Comparison of ENCODE assay signal across 1 cellular context in the genomic region with DNA sequence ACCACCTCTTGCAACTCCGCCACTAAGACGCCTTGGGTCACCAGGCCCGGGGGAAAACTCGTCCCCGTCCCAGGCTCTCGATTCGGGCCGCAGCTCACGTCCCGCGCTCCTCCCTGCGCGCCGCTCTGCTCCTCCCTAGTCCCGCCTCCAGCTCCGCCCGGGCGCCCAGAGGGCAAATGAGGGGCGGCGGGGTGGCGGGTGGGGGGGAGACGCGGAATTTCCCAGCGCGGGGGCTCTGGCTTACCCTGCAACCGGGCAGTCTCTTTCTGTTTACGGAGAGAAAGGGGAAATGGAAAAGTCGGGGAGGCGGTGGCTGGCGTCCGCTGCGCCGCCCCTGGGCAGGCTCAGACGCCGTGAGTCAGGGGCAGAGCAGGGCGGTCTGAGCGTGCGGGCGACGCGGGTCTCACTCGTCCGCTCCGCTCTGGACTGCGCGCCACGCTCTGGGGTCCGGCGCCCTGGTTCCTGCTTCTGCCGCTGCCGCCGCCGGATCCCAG.
A peak's percentile ranks its signal among the peaks of the same experiment; 100 is the strongest.
TF ChIP-seq lines count a peak whose summit lies in the region.

A gene (plus strand): TSS at position 406 of the 494 bp plus-strand sequence. CDS start 4,755 bp downstream, outside the sequence.

TF ChIP-seq in HepG2, 621 proteins besides CTCF, POLR2A, EP300 and RAD21 (continued from another document and continues in another):
- TF ChIP-seq, protein P1, sequence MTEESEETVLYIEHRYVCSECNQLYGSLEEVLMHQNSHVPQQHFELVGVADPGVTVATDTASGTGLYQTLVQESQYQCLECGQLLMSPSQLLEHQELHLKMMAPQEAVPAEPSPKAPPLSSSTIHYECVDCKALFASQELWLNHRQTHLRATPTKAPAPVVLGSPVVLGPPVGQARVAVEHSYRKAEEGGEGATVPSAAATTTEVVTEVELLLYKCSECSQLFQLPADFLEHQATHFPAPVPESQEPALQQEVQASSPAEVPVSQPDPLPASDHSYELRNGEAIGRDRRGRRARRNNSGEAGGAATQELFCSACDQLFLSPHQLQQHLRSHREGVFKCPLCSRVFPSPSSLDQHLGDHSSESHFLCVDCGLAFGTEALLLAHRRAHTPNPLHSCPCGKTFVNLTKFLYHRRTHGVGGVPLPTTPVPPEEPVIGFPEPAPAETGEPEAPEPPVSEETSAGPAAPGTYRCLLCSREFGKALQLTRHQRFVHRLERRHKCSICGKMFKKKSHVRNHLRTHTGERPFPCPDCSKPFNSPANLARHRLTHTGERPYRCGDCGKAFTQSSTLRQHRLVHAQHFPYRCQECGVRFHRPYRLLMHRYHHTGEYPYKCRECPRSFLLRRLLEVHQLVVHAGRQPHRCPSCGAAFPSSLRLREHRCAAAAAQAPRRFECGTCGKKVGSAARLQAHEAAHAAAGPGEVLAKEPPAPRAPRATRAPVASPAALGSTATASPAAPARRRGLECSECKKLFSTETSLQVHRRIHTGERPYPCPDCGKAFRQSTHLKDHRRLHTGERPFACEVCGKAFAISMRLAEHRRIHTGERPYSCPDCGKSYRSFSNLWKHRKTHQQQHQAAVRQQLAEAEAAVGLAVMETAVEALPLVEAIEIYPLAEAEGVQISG (CRISPR knock-in tag; IDR thresholded peaks at IDR 0.05), result 0 out of 2 replicates have a peak, but pooled peaks have one; percentile 11
- TF ChIP-seq ZNF543 (CRISPR knock-in tag; IDR thresholded peaks at IDR 0.05) (no peak), ZBTB8A (CRISPR knock-in tag; IDR thresholded peaks at IDR 0.05; ENCODE audit: borderline replicate concordance, low read depth) (no peak), MXI1 (IDR thresholded peaks at IDR 0.05; ENCODE audit: borderline replicate concordance, low read depth, low read length) (peak; percentile 62; the same call in 1 of the 3 replicates), SP4 (CRISPR knock-in tag; IDR thresholded peaks at IDR 0.05) (peak; percentile 38), IRX3 (CRISPR knock-in tag; IDR thresholded peaks at IDR 0.05; ENCODE audit: borderline replicate concordance, low read depth) (no peak), ELF3 (CRISPR knock-in tag; IDR thresholded peaks at IDR 0.05) (peak; percentile 29; the same call in 1 of the 2 replicates), NFYC (CRISPR knock-in tag; IDR thresholded peaks at IDR 0.05) (peak; percentile 34; the same call in 1 of the 2 replicates), ZNF44 (CRISPR knock-in tag; IDR thresholded peaks at IDR 0.05) (no peak), ZBTB7A (CRISPR knock-in tag; IDR thresholded peaks at IDR 0.05) (no peak), ZNF530 (CRISPR knock-in tag; IDR thresholded peaks at IDR 0.05; ENCODE audit: low read depth) (no peak), SOX13 (IDR thresholded peaks at IDR 0.05) (no peak), SOX13 (CRISPR knock-in tag; conservative IDR thresholded peaks at IDR 0.05 in 1 of 2, IDR thresholded peaks at IDR 0.05 in 1 of 2) (peak in 1 of 2 experiments; percentile 51; a peak in 1 of 4 replicates), GABPB1 (CRISPR knock-in tag; IDR thresholded peaks at IDR 0.05) (peak; percentile 46), ZFY (CRISPR knock-in tag; IDR thresholded peaks at IDR 0.05) (peak; percentile 76), ZNF83 (CRISPR knock-in tag; IDR thresholded peaks at IDR 0.05; ENCODE audit: borderline replicate concordance) (no peak), ZSCAN12 (CRISPR knock-in tag; IDR thresholded peaks at IDR 0.05) (peak; percentile 38; the same call in 1 of the 2 replicates), HOXA3 (CRISPR knock-in tag; IDR thresholded peaks at IDR 0.05) (peak; percentile 36), ZNF674 (CRISPR knock-in tag; IDR thresholded peaks at IDR 0.05; ENCODE audit: low read depth) (0 out of 2 replicates have a peak, but pooled peaks have one; percentile 6), ZNF124 (CRISPR knock-in tag; IDR thresholded peaks at IDR 0.05) (0 out of 2 replicates have a peak, but pooled peaks have one; percentile 63), ZNF724P (CRISPR knock-in tag; IDR thresholded peaks at IDR 0.05; ENCODE audit: borderline replicate concordance) (no peak; the same call in 1 of the 2 replicates), ZBTB20 (CRISPR knock-in tag; IDR thresholded peaks at IDR 0.05; ENCODE audit: borderline replicate concordance, low read depth) (peak; percentile 6; the same call in 1 of the 2 replicates), MAFK (conservative IDR thresholded peaks at IDR 0.05 in 1 of 2, IDR thresholded peaks at IDR 0.05 in 1 of 2; ENCODE audit: low read length in 2 of 2) (no peak), ZNF232 (CRISPR knock-in tag; IDR thresholded peaks at IDR 0.05; ENCODE audit: borderline replicate concordance) (peak; percentile 14; the same call in 1 of the 2 replicates), MATR3 (CRISPR knock-in tag; IDR thresholded peaks at IDR 0.05) (no peak), SOX6 (IDR thresholded peaks at IDR 0.05) (no peak), SOX6 (CRISPR knock-in tag; IDR thresholded peaks at IDR 0.05) (peak; percentile 9; the same call in 1 of the 2 replicates), PAWR (CRISPR knock-in tag; IDR thresholded peaks at IDR 0.05; ENCODE audit: borderline replicate concordance) (0 out of 2 replicates have a peak, but pooled peaks have one; percentile 41), RCOR2 (CRISPR knock-in tag; IDR thresholded peaks at IDR 0.05) (no peak), PHB2 (IDR thresholded peaks at IDR 0.05; ENCODE audit: partially characterized antibody) (no peak), BRCA1 (CRISPR knock-in tag; IDR thresholded peaks at IDR 0.05) (no peak), MTA1 (CRISPR knock-in tag; IDR thresholded peaks at IDR 0.05; ENCODE audit: borderline replicate concordance) (peak; percentile 4; the same call in 1 of the 2 replicates), HOXA5 (CRISPR knock-in tag; IDR thresholded peaks at IDR 0.05) (0 out of 2 replicates have a peak, but pooled peaks have one; percentile 9), TAF1 (CRISPR knock-in tag; IDR thresholded peaks at IDR 0.05) (peak; percentile 89; the same call in 1 of the 2 replicates), ZNF326 (CRISPR knock-in tag; IDR thresholded peaks at IDR 0.05; ENCODE audit: borderline replicate concordance) (no peak), AHR (CRISPR knock-in tag; IDR thresholded peaks at IDR 0.05) (no peak; the same call in 1 of the 2 replicates), CREM (IDR thresholded peaks at IDR 0.05) (no peak), CREM (CRISPR knock-in tag; IDR thresholded peaks at IDR 0.05) (no peak), CHCHD3 (CRISPR knock-in tag; IDR thresholded peaks at IDR 0.05) (no peak), NFYB (CRISPR knock-in tag; IDR thresholded peaks at IDR 0.05) (0 out of 2 replicates have a peak, but pooled peaks have one; percentile 24), ZC3H13 (CRISPR knock-in tag; IDR thresholded peaks at IDR 0.05) (no peak), YEATS4 (CRISPR knock-in tag; IDR thresholded peaks at IDR 0.05; ENCODE audit: borderline replicate concordance) (peak; percentile 63; the same call in 1 of the 2 replicates), NR2F2 (IDR thresholded peaks at IDR 0.05; ENCODE audit: borderline replicate concordance, low read depth) (no peak; the same call in 1 of the 2 replicates), FOXO1 (CRISPR knock-in tag; IDR thresholded peaks at IDR 0.05) (0 out of 2 replicates have a peak, but pooled peaks have one; percentile 17)
- TF ChIP-seq, protein P2, sequence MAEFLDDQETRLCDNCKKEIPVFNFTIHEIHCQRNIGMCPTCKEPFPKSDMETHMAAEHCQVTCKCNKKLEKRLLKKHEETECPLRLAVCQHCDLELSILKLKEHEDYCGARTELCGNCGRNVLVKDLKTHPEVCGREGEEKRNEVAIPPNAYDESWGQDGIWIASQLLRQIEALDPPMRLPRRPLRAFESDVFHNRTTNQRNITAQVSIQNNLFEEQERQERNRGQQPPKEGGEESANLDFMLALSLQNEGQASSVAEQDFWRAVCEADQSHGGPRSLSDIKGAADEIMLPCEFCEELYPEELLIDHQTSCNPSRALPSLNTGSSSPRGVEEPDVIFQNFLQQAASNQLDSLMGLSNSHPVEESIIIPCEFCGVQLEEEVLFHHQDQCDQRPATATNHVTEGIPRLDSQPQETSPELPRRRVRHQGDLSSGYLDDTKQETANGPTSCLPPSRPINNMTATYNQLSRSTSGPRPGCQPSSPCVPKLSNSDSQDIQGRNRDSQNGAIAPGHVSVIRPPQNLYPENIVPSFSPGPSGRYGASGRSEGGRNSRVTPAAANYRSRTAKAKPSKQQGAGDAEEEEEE (CRISPR knock-in tag; IDR thresholded peaks at IDR 0.05; ENCODE audit: borderline replicate concordance), result no peak
- TF ChIP-seq, protein P3, sequence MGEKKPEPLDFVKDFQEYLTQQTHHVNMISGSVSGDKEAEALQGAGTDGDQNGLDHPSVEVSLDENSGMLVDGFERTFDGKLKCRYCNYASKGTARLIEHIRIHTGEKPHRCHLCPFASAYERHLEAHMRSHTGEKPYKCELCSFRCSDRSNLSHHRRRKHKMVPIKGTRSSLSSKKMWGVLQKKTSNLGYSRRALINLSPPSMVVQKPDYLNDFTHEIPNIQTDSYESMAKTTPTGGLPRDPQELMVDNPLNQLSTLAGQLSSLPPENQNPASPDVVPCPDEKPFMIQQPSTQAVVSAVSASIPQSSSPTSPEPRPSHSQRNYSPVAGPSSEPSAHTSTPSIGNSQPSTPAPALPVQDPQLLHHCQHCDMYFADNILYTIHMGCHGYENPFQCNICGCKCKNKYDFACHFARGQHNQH (CRISPR knock-in tag; IDR thresholded peaks at IDR 0.05), result peak; percentile 69; the same call in 1 of the 2 replicates
- TF ChIP-seq, protein P4, sequence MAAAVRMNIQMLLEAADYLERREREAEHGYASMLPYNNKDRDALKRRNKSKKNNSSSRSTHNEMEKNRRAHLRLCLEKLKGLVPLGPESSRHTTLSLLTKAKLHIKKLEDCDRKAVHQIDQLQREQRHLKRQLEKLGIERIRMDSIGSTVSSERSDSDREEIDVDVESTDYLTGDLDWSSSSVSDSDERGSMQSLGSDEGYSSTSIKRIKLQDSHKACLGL (CRISPR knock-in tag; IDR thresholded peaks at IDR 0.05), result no peak
- TF ChIP-seq, protein P5, sequence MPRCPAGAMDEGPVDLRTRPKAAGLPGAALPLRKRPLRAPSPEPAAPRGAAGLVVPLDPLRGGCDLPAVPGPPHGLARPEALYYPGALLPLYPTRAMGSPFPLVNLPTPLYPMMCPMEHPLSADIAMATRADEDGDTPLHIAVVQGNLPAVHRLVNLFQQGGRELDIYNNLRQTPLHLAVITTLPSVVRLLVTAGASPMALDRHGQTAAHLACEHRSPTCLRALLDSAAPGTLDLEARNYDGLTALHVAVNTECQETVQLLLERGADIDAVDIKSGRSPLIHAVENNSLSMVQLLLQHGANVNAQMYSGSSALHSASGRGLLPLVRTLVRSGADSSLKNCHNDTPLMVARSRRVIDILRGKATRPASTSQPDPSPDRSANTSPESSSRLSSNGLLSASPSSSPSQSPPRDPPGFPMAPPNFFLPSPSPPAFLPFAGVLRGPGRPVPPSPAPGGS (CRISPR knock-in tag; IDR thresholded peaks at IDR 0.05), result peak; percentile 80
- TF ChIP-seq, protein P6, sequence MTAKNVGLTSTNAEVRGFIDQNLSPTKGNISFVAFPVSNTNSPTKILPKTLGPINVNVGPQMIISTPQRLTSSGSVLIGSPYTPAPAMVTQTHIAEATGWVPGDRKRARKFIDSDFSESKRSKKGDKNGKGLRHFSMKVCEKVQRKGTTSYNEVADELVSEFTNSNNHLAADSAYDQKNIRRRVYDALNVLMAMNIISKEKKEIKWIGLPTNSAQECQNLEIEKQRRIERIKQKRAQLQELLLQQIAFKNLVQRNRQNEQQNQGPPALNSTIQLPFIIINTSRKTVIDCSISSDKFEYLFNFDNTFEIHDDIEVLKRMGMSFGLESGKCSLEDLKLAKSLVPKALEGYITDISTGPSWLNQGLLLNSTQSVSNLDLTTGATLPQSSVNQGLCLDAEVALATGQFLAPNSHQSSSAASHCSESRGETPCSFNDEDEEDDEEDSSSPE (CRISPR knock-in tag; IDR thresholded peaks at IDR 0.05), result peak; percentile 62; the same call in 1 of the 2 replicates
- TF ChIP-seq, protein P7, sequence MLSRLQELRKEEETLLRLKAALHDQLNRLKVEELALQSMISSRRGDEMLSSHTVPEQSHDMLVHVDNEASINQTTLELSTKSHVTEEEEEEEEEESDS (CRISPR knock-in tag; IDR thresholded peaks at IDR 0.05; ENCODE audit: borderline replicate concordance), result no peak
- TF ChIP-seq, protein P8, sequence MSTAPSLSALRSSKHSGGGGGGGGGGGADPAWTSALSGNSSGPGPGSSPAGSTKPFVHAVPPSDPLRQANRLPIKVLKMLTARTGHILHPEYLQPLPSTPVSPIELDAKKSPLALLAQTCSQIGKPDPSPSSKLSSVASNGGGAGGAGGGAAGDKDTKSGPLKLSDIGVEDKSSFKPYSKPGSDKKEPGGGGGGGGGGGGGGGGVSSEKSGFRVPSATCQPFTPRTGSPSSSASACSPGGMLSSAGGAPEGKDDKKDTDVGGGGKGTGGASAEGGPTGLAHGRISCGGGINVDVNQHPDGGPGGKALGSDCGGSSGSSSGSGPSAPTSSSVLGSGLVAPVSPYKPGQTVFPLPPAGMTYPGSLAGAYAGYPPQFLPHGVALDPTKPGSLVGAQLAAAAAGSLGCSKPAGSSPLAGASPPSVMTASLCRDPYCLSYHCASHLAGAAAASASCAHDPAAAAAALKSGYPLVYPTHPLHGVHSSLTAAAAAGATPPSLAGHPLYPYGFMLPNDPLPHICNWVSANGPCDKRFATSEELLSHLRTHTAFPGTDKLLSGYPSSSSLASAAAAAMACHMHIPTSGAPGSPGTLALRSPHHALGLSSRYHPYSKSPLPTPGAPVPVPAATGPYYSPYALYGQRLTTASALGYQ (CRISPR knock-in tag; IDR thresholded peaks at IDR 0.05), result no peak; the same call in 1 of the 2 replicates
- TF ChIP-seq, protein P9, sequence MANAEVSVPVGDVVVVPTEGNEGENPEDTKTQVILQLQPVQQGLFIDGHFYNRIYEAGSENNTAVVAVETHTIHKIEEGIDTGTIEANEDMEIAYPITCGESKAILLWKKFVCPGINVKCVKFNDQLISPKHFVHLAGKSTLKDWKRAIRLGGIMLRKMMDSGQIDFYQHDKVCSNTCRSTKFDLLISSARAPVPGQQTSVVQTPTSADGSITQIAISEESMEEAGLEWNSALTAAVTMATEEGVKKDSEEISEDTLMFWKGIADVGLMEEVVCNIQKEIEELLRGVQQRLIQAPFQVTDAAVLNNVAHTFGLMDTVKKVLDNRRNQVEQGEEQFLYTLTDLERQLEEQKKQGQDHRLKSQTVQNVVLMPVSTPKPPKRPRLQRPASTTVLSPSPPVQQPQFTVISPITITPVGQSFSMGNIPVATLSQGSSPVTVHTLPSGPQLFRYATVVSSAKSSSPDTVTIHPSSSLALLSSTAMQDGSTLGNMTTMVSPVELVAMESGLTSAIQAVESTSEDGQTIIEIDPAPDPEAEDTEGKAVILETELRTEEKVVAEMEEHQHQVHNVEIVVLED (CRISPR knock-in tag; IDR thresholded peaks at IDR 0.05; ENCODE audit: borderline replicate concordance), result 0 out of 2 replicates have a peak, but pooled peaks have one; percentile 57
- TF ChIP-seq, protein P10, sequence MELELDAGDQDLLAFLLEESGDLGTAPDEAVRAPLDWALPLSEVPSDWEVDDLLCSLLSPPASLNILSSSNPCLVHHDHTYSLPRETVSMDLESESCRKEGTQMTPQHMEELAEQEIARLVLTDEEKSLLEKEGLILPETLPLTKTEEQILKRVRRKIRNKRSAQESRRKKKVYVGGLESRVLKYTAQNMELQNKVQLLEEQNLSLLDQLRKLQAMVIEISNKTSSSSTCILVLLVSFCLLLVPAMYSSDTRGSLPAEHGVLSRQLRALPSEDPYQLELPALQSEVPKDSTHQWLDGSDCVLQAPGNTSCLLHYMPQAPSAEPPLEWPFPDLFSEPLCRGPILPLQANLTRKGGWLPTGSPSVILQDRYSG (CRISPR knock-in tag; IDR thresholded peaks at IDR 0.05), result no peak
